21 cellular contexts compared by ENCODE assay signal in genomic region chr19:41136636-41137035, GRCh38. TPM values are rescaled to one million over a fixed set of nuclear protein-coding genes. Genes with fewer than 3 reads are reported as not detected.
DNase-seq lines count a peak whose midpoint lies in the region; ATAC-seq, FAIRE-seq and TF ChIP-seq lines count a peak whose summit lies in the region.
"Had no signal": no experiment of that assay in that cellular context is flagged by ENCODE, and none has a peak within 500 bp of the region (broad histone marks: within the 10 kb centered on the region; RNA-seq: fewer than 3 reads in every experiment).

No MANE protein-coding gene starts in this region.

- no peaks in the 10 kb centered on the region for H3K9me3 ChIP-seq in CD4-positive, alpha-beta memory T cell (ENCODE audit: control insufficient read depth in 1 of 2, low read length in 2 of 2)
- no peaks in the 10 kb centered on the region for H3K9me3 ChIP-seq in H1 (ENCODE audit: insufficient read depth in 2 of 2, low read depth in 1 of 2, low read length in 1 of 2)
- H3K9me3 ChIP-seq: esophagus muscularis mucosa, left ventricle myocardium inferior, sigmoid colon, thyroid gland had no signal

- peak overlapping the region in 1 of 2 experiments; percentile 84; a peak in 1 of 4 replicates for H3K4me2 ChIP-seq in H1 (ENCODE audit: insufficient read depth in 1 of 2, low read depth in 2 of 2, low read length in 2 of 2)

- H3K23ac ChIP-seq in H1 (ENCODE audit: insufficient read length), result no peak overlapping the region

- H2BK5ac ChIP-seq in H1 (ENCODE audit: low read depth, low read length), result no peak overlapping the region

- FAIRE-seq in H1 (lab: Jason Lieb, UNC), result no peak

- peak overlapping the region in 1 of 7 donors; percentile 62 for H3K27ac Mint-ChIP-seq in CD4-positive, alpha-beta memory T cell
- H3K27ac Mint-ChIP-seq in nephron progenitor cell, result no peak overlapping the region

- no peak overlapping the region for H2AK5ac ChIP-seq in H1 (ENCODE audit: low read depth, low read length)

- no peak overlapping the region for H2AFZ ChIP-seq in H1 (ENCODE audit: low read length)
- H2AFZ ChIP-seq: parathyroid adenoma had no signal

- no peak overlapping the region for H3K14ac ChIP-seq in H1 (ENCODE audit: insufficient read length)

- H3K4ac ChIP-seq in H1 (replicated peaks; ENCODE audit: insufficient read length, low read depth, low read length), result no peak overlapping the region

- H3K79me1 ChIP-seq in H1 (ENCODE audit: low read depth, low read length), result no peaks in the 10 kb centered on the region

- no peak for TF ChIP-seq POLR2A in H1 (IDR thresholded peaks at IDR 0.05; ENCODE audit: control extremely low read depth in 1 of 2, low read depth in 2 of 2, low read length in 2 of 2)

- no peak overlapping the region for H3K27ac ChIP-seq in CD4-positive, alpha-beta memory T cell (ENCODE audit: low read depth, low read length)
- no peak overlapping the region for H3K27ac ChIP-seq in H1 (ENCODE audit: low read depth, low read length)
- H3K27ac ChIP-seq: left ventricle myocardium inferior, parathyroid adenoma, thyroid gland had no signal

- no peak overlapping the region for H4K91ac ChIP-seq in H1 (replicated peaks; ENCODE audit: insufficient read length, low read length)

- no peak overlapping the region for H2BK120ac ChIP-seq in H1 (replicated peaks; ENCODE audit: low read depth, low read length)

- no peak overlapping the region for H4K5ac ChIP-seq in H1 (ENCODE audit: insufficient read length, low read depth, low read length)

- POLR2A ChIA-PET in CD4-positive, alpha-beta memory T cell (lab: Charles Lee; ENCODE audit: partially characterized antibody), result no interaction called here
- POLR2A ChIA-PET in H1 (lab: Charles Lee; ENCODE audit: partially characterized antibody), result no interaction called here

- intact Hi-C loops in CD4-positive, alpha-beta memory T cell (cut with micrococcal nuclease), result no loop called here

- H3K36me3 ChIP-seq in CD4-positive, alpha-beta memory T cell (ENCODE audit: insufficient read depth, low read length), result no peaks in the 10 kb centered on the region
- no peaks in the 10 kb centered on the region for H3K36me3 ChIP-seq in H7 (replicated peaks; ENCODE audit: control insufficient read depth, insufficient read depth, low read length)
- no peaks in the 10 kb centered on the region for H3K36me3 ChIP-seq in H1 (ENCODE audit: control insufficient read depth in 2 of 4, insufficient read depth in 4 of 4, low read length in 3 of 4)
- H3K36me3 ChIP-seq: esophagus muscularis mucosa, left ventricle myocardium inferior, sigmoid colon, thyroid gland had no signal

- TF ChIP-seq CTCF in H1 (IDR thresholded peaks at IDR 0.05; ENCODE audit: control extremely low read depth in 1 of 3, insufficient read depth in 1 of 3, low read depth in 1 of 3, low read length in 3 of 3) (no peak), nephron progenitor cell (IDR thresholded peaks at IDR 0.05) (no peak)

- WGBS in H1 (ENCODE audit: extremely low coverage in 1 of 2, insufficient coverage in 1 of 2, insufficient read length in 1 of 2, insufficient replicate concordance in 2 of 2, low coverage in 1 of 2, low lambda C conversion rate in 2 of 2, missing lambda C conversion rate in 1 of 2), 2 experiments, result 97% methylated on average over 14 of the region's 14 CpGs; no CpG with 5 or more reads in 1 of the 2 experiments

- no peak overlapping the region for H3K18ac ChIP-seq in H1 (ENCODE audit: extremely low read depth, low read length)

- H4K8ac ChIP-seq in H1 (ENCODE audit: extremely low read depth, insufficient read depth, low read length), result no peak overlapping the region; the same call in 1 of the 2 replicates

- H3K79me2 ChIP-seq in H1 (ENCODE audit: control insufficient read depth in 1 of 2, insufficient read depth in 2 of 2, low read length in 2 of 2), result no peaks in the 10 kb centered on the region
- H3K79me2 ChIP-seq: parathyroid adenoma had no signal

- CTCF ChIA-PET in CD4-positive, alpha-beta memory T cell (lab: Charles Lee; ENCODE audit: partially characterized antibody), result no interaction called here
- CTCF ChIA-PET in H1 (lab: Charles Lee; ENCODE audit: partially characterized antibody), result interaction anchor here (1.0 kb wide), 1 partner anchor 10 kb away, joined by 8 read pairs; no protein-coding TSS in a partner anchor

- no peak overlapping the region for H2BK20ac ChIP-seq in H1 (ENCODE audit: low read length)

- no peaks in the 10 kb centered on the region for H3K36me3 Mint-ChIP-seq in CD4-positive, alpha-beta memory T cell
- no peaks in the 10 kb centered on the region for H3K36me3 Mint-ChIP-seq in nephron progenitor cell (ENCODE audit: low read depth)
- H3K36me3 Mint-ChIP-seq: stimulated activated naive B cell treated with anti-CD40 and anti-IgM and Interleukin-4, amounts not matched to agents 10 μg/mL and 1 μg/mL and 100 μg/mL, for 72 hours had no signal

- H3K4me3 Mint-ChIP-seq in CD4-positive, alpha-beta memory T cell, result peak overlapping the region in 7 of 8 donors; percentile 46 to 95 (median 83)
- peak overlapping the region; percentile 63 for H3K4me3 Mint-ChIP-seq in nephron progenitor cell

- peaks cover 9% of the 10 kb centered on the region for H3K4me1 ChIP-seq in CD4-positive, alpha-beta memory T cell (ENCODE audit: insufficient read depth, low read length)
- H3K4me1 ChIP-seq in H1 (replicated peaks in 1 of 4; ENCODE audit: control insufficient read depth in 3 of 4, insufficient read depth in 4 of 4, low read length in 3 of 4), result peaks cover 0 to 7% (median 0%) of the 10 kb centered on the region in 4 experiments; a peak in 2 of 7 replicates
- H3K4me1 ChIP-seq: left ventricle myocardium inferior, parathyroid adenoma, thyroid gland had no signal

- H3K9ac ChIP-seq in H1 (replicated peaks in 1 of 4; ENCODE audit: extremely low read depth in 1 of 4, low read depth in 3 of 4, low read length in 3 of 4), result no peak overlapping the region
- H3K9ac ChIP-seq: parathyroid adenoma had no signal

- DNase-seq in CD4-positive, alpha-beta memory T cell, result no peak
- DNase-seq in H7 (peak; percentile 22), H1 (ENCODE audit: low read depth in 1 of 2, low spot score in 2 of 2) (no peak), nephron progenitor cell (no peak), NCI-H1694 (lab: John Stamatoyannopoulos, UW) (no peak), kidney glomerular epithelial cell (lab: John Stamatoyannopoulos, UW) (no peak)
- DNase-seq: activated effector memory CD4-positive, alpha-beta T cell treated with Interleukin-2 at 50 U/mL for 16 hours; cerebellar nuclear complex; effector CD4-positive, alpha-beta T cell; left ventricle myocardium inferior; NCI-H1436; NCI-H2171; NCI-H526 treated with DMSO at 0.1 percent for 48 hours; sigmoid colon; stimulated activated naive B cell treated with anti-CD40 and anti-IgM and Interleukin-4, amounts not matched to agents 10 μg/mL and 1 μg/mL and 100 μg/mL, for 72 hours; thyroid gland had no signal

- H3K9me3 Mint-ChIP-seq in CD4-positive, alpha-beta memory T cell, result no peaks in the 10 kb centered on the region
- H3K9me3 Mint-ChIP-seq in nephron progenitor cell, result peaks cover 2% of the 10 kb centered on the region
- H3K9me3 Mint-ChIP-seq: stimulated activated naive B cell treated with anti-CD40 and anti-IgM and Interleukin-4, amounts not matched to agents 10 μg/mL and 1 μg/mL and 100 μg/mL, for 72 hours had no signal

- 0 out of 2 replicates have a peak overlapping the region, but pooled peaks have one; percentile 31 for H2BK15ac ChIP-seq in H1 (ENCODE audit: low read length)

- peaks cover 3 to 25% (median 17%) of the 10 kb centered on the region in 4 donors for H3K4me1 Mint-ChIP-seq in CD4-positive, alpha-beta memory T cell
- peaks cover 16% of the 10 kb centered on the region for H3K4me1 Mint-ChIP-seq in nephron progenitor cell

- no peaks in the 10 kb centered on the region for H3K27me3 ChIP-seq in CD4-positive, alpha-beta memory T cell (ENCODE audit: insufficient read depth, low read length)
- peaks cover 5% of the 10 kb centered on the region for H3K27me3 ChIP-seq in H7 (ENCODE audit: control insufficient read depth, insufficient read depth, low read length)
- peaks cover 0 to 8% (median 3%) of the 10 kb centered on the region in 4 experiments; a peak in 2 of 7 replicates for H3K27me3 ChIP-seq in H1 (replicated peaks in 1 of 4; ENCODE audit: control insufficient read depth in 3 of 4, extremely low read depth in 1 of 4, insufficient read depth in 3 of 4, low read length in 3 of 4)
- H3K27me3 ChIP-seq: esophagus muscularis mucosa, sigmoid colon, thyroid gland had no signal

- no peak overlapping the region for H2BK12ac ChIP-seq in H1 (ENCODE audit: low read depth, low read length)

- H3K23me2 ChIP-seq in H1 (ENCODE audit: low read depth, low read length), result no peaks in the 10 kb centered on the region; the same call in 1 of the 2 replicates

- H3K4me3 ChIP-seq in CD4-positive, alpha-beta memory T cell (ENCODE audit: low read length in 2 of 2), result no peak overlapping the region
- no peak overlapping the region for H3K4me3 ChIP-seq in H7 (ENCODE audit: insufficient read depth, low read depth, low read length)
- H3K4me3 ChIP-seq in H1 (ENCODE audit: extremely low read depth in 1 of 4, insufficient read depth in 2 of 4, low read depth in 3 of 4, low read length in 4 of 4), result peak overlapping the region in 1 of 4 experiments; percentile 64; a peak in 1 of 8 replicates
- H3K4me3 ChIP-seq: thyroid gland had no signal

- no peak for TF ChIP-seq RAD21 in H1 (IDR thresholded peaks at IDR 0.05 in 1 of 2, conservative IDR thresholded peaks at IDR 0.05 in 1 of 2; ENCODE audit: low read depth in 2 of 2, low read length in 2 of 2)

- no peak for ATAC-seq in HG03565 (IDR thresholded peaks at IDR 0.05; ENCODE audit: unreplicated experiment)

- no peak for TF ChIP-seq EP300 in H1 (IDR thresholded peaks at IDR 0.05; ENCODE audit: borderline replicate concordance in 1 of 2, low read depth in 2 of 2, low read length in 2 of 2)

- H3K27me3 Mint-ChIP-seq in CD4-positive, alpha-beta memory T cell, result peaks cover 0 to 3% of the 10 kb centered on the region in 2 donors
- peaks cover 45% of the 10 kb centered on the region for H3K27me3 Mint-ChIP-seq in nephron progenitor cell (ENCODE audit: low read depth, poor library complexity)

- no peak overlapping the region for H3K56ac ChIP-seq in H1 (replicated peaks; ENCODE audit: insufficient read length, low read depth, low read length)

- H4K20me1 ChIP-seq in H1 (replicated peaks in 1 of 2; ENCODE audit: control insufficient read depth in 1 of 2, insufficient read depth in 2 of 2, low read length in 2 of 2), result no peaks in the 10 kb centered on the region

RNA-seq across cellular contexts. Expression of gene CYP2F1, which starts 22.4 kb away (rescaled TPM):
- total RNA-seq in CD4-positive, alpha-beta memory T cell, result not detected
- not detected for polyA plus RNA-seq in CD4-positive, alpha-beta memory T cell
- total RNA-seq in H7 (2014; rRNA removed; shearing (Covaris generic)), result 0.24 and 0.30 TPM in 2 replicates
- total RNA-seq in H1 (2021; fragmentation: NEBNext Ultra II Directional; extraction: Animal tissue kit (Norgen Biotek cat#: 25700)), result 0.34 TPM in 1 of 2 replicates, not detected in the other
- polyA plus RNA-seq in H1 (2011; rRNA removed), result 0.17 and 1.0 TPM in 2 replicates
- polyA plus RNA-seq in H1 (2011; cell fraction: cytosol; rRNA removed), result 0.09 TPM
- polyA plus RNA-seq in H1 (2011; cell fraction: nucleus; rRNA removed), result 0.68 TPM
- polyA plus RNA-seq in H1 (2012, experiment 1 of 2), result 0.53 to 1.0 TPM in 2 of 4 replicates, not detected in the others
- polyA plus RNA-seq in H1 (2012, experiment 2 of 2), result not detected
- polyA plus RNA-seq in H1 (2013, experiment 1 of 2), result 0.22 TPM
- polyA plus RNA-seq in H1 (2013, experiment 2 of 2), result 0.11 TPM
- polyA minus RNA-seq in H1 (2011; rRNA and poly(A)+ RNA removed), result 0.19 TPM in 1 of 2 replicates, not detected in the other
- not detected for polyA minus RNA-seq in H1 (2011; cell fraction: cytosol; rRNA and poly(A)+ RNA removed)
- polyA minus RNA-seq in H1 (2011; cell fraction: nucleus; rRNA and poly(A)+ RNA removed), result not detected
- total RNA-seq: aorta, esophagus muscularis mucosa, left ventricle myocardium inferior, LHCN-M2, sigmoid colon, thyroid gland had no signal
- polyA plus RNA-seq: aorta, sigmoid colon had no signal

RNA-seq across cellular contexts. Expression of gene CYP2A13, which starts 48.4 kb away (rescaled TPM):
- total RNA-seq in CD4-positive, alpha-beta memory T cell, result not detected
- not detected for polyA plus RNA-seq in CD4-positive, alpha-beta memory T cell
- total RNA-seq in H7 (2014; rRNA removed; shearing (Covaris generic)), result 0.26 and 0.90 TPM in 2 replicates
- total RNA-seq in H1 (2021; fragmentation: NEBNext Ultra II Directional; extraction: Animal tissue kit (Norgen Biotek cat#: 25700)), result 0.60 and 0.78 TPM in 2 replicates
- 0.63 and 0.88 TPM in 2 replicates for polyA plus RNA-seq in H1 (2011; rRNA removed)
- polyA plus RNA-seq in H1 (2011; cell fraction: cytosol; rRNA removed), result 1.0 TPM
- polyA plus RNA-seq in H1 (2011; cell fraction: nucleus; rRNA removed), result 0.80 TPM
- polyA plus RNA-seq in H1 (2012, experiment 1 of 2), result 0.66 to 1.4 TPM (median 0.79 TPM) in 4 replicates
- polyA plus RNA-seq in H1 (2012, experiment 2 of 2), result 0.42 TPM
- 0.34 TPM for polyA plus RNA-seq in H1 (2013, experiment 1 of 2)
- polyA plus RNA-seq in H1 (2013, experiment 2 of 2), result 0.17 TPM
- 1.0 and 1.4 TPM in 2 replicates for polyA minus RNA-seq in H1 (2011; rRNA and poly(A)+ RNA removed)
- polyA minus RNA-seq in H1 (2011; cell fraction: cytosol; rRNA and poly(A)+ RNA removed), result not detected
- polyA minus RNA-seq in H1 (2011; cell fraction: nucleus; rRNA and poly(A)+ RNA removed), result 0.80 TPM
- total RNA-seq: aorta, esophagus muscularis mucosa, left ventricle myocardium inferior, LHCN-M2, sigmoid colon, thyroid gland had no signal
- polyA plus RNA-seq: aorta, sigmoid colon had no signal

RNA-seq across cellular contexts. Expression of gene CYP2S1, which starts 56.4 kb away (rescaled TPM):
- under 1 TPM; 0.15 to 0.28 TPM for total RNA-seq in CD4-positive, alpha-beta memory T cell
- polyA plus RNA-seq in CD4-positive, alpha-beta memory T cell, result not detected
- 60.4 and 108 TPM in 2 replicates for total RNA-seq in H7 (2014; rRNA removed; shearing (Covaris generic))
- 245 and 267 TPM in 2 replicates for total RNA-seq in H1 (2021; fragmentation: NEBNext Ultra II Directional; extraction: Animal tissue kit (Norgen Biotek cat#: 25700))
- polyA plus RNA-seq in H1 (2011; rRNA removed), result 97.9 and 210 TPM in 2 replicates
- 52.4 TPM for polyA plus RNA-seq in H1 (2011; cell fraction: cytosol; rRNA removed)
- polyA plus RNA-seq in H1 (2011; cell fraction: nucleus; rRNA removed), result 157 TPM
- 214 to 243 TPM (median 222 TPM) in 4 replicates for polyA plus RNA-seq in H1 (2012, experiment 1 of 2)
- polyA plus RNA-seq in H1 (2012, experiment 2 of 2), result 261 TPM
- 325 TPM for polyA plus RNA-seq in H1 (2013, experiment 1 of 2)
- 381 TPM for polyA plus RNA-seq in H1 (2013, experiment 2 of 2)
- 53.2 and 95.0 TPM in 2 replicates for polyA minus RNA-seq in H1 (2011; rRNA and poly(A)+ RNA removed)
- polyA minus RNA-seq in H1 (2011; cell fraction: cytosol; rRNA and poly(A)+ RNA removed), result 96.9 TPM
- 50.5 TPM for polyA minus RNA-seq in H1 (2011; cell fraction: nucleus; rRNA and poly(A)+ RNA removed)
- total RNA-seq: LHCN-M2 had no signal

Comparison
In these comparisons a context has a peak if more than half of its experiments do, and no peak if none do; other contexts are left out.
1. RNA of gene CYP2S1, which starts 56.4 kb away (total RNA-seq): 245 to 267 TPM in H1 and 60.4 to 108 TPM in H7; 0.15 to 0.28 TPM in CD4-positive, alpha-beta memory T cell; every median in the first group is over 10 times any median in the second.